In the genomic region with DNA sequence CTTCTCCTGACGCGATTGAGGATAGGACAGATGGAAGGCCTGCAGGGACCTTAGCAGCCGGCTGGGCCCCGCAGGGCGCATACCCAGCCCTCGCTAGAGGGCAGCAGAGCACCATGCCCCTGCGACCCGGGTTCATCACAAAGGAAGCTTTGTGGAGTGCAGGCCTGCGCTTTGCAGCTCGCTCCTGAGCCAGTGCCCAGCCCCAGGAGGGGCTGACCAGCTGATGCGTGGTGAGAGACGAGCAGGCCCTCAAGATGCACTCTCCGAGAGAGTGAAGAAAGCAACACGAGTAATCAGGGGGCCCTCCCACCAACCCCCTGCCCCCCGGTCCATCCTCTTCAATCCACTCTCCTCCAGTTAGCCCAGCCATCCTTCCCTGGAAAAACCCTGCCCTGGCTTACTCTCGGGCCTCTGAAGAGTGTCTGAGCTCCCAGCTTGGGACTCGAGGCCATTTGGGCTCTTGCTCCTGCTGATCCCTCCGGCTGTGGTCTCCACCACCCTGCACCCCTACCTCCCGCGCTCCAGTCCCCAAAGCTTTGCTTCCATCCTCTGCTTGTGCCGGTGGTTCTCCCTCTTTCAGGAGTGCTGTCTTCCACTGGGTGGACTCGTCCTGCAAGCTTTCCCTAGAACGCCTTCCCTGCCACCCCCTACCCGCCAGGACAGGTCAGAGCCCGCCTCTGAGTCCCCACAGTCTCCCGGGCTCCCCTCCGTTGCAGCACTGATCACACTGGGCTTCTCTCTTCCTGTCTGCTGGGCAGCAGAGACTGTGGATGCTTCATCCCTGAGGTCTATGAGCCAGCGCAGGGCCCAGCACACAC, we compare ENCODE assay signal across 8 cellular contexts. TPM values are rescaled to one million over a fixed set of nuclear protein-coding genes. Genes with fewer than 3 reads are reported as not detected.
A peak's percentile ranks its signal among the peaks of the same experiment; 100 is the strongest.
DNase-seq lines count a peak whose midpoint lies in the region; ATAC-seq, FAIRE-seq and TF ChIP-seq lines count a peak whose summit lies in the region.

No MANE protein-coding gene starts in this region.

- H3K9me3 Mint-ChIP-seq in activated T-helper 1 cell treated with anti-CD3 and anti-CD28 coated beads, Interleukin-12 subunit alpha, Interleukin-12 subunit beta, Interleukin-2, Interleukin-4 antibody, amounts not matched to agents 30 ng/mL and 10 ng/mL and 1 ng/mL, durations not matched to agents 14 hours and 24 hours and 36 hours = no peaks in the 10 kb centered on the region

- intact Hi-C loops in activated T-helper 1 cell treated with anti-CD3 and anti-CD28 coated beads, Interleukin-12 subunit alpha, Interleukin-12 subunit beta, Interleukin-2, Interleukin-4 antibody, amounts not matched to agents 30 ng/mL and 10 ng/mL and 1 ng/mL, durations not matched to agents 14 hours and 24 hours and 36 hours (cut with micrococcal nuclease) = loop anchor here (1.0 kb wide), 4 partner anchors 47 to 197 kb away; partner anchors contain the start of gene COL27A1
- intact Hi-C loops in thyroid gland (cut with DNase I) = loop anchor here (2.0 to 5.0 kb wide), 2 partner anchors 44 to 183 kb away; no protein-coding TSS in a partner anchor

- no peak overlapping the region for H3K4me3 ChIP-seq in OCI-LY3 (ENCODE audit: low read length)
- no peak overlapping the region for H3K4me3 ChIP-seq in thyroid gland (replicated peaks in 1 of 3)

- no peak overlapping the region for H3K4me3 Mint-ChIP-seq in activated T-helper 1 cell treated with anti-CD3 and anti-CD28 coated beads, Interleukin-12 subunit alpha, Interleukin-12 subunit beta, Interleukin-2, Interleukin-4 antibody, amounts not matched to agents 30 ng/mL and 10 ng/mL and 1 ng/mL, durations not matched to agents 14 hours and 24 hours and 36 hours

- 44 to 57% methylated on average over 25 to 27 of the region's 28 CpGs for WGBS in thyroid gland, 2 donors

- DNase-seq in HT1080 (ENCODE audit: low read depth) (peak; percentile 80), frontal cortex (ENCODE audit: low spot score in 2 of 2) (peak; percentile 70 to 74), non-pigmented ciliary epithelial cell (ENCODE audit: low read depth) (peak; percentile 36), thyroid gland (peak; percentile 83 to 87)
- peak; percentile 42 for DNase-seq in activated T-helper 1 cell treated with anti-CD3 and anti-CD28 coated beads, Interleukin-12 subunit alpha, Interleukin-12 subunit beta, Interleukin-2, Interleukin-4 antibody, amounts not matched to agents 30 ng/mL and 10 ng/mL and 1 ng/mL, durations not matched to agents 14 hours and 24 hours and 36 hours (ENCODE audit: low spot score)

- H3K27me3 ChIP-seq in OCI-LY3 (ENCODE audit: low read depth, low read length) (peaks cover 34% of the 10 kb centered on the region), thyroid gland (no peaks in the 10 kb centered on the region)

- H3K27ac ChIP-seq in OCI-LY3 (ENCODE audit: low read length) (no peak overlapping the region), thyroid gland (no peak overlapping the region)

- ATAC-seq in GM21367 (IDR thresholded peaks at IDR 0.05; ENCODE audit: unreplicated experiment) = no peak

- H3K4me1 ChIP-seq in OCI-LY3 (ENCODE audit: low read length) = 0 out of 2 replicates have a peak, but pooled peaks cover 3% of the 10 kb centered on the region
- peaks cover 8 to 15% of the 10 kb centered on the region in 2 donors for H3K4me1 ChIP-seq in thyroid gland

- H3K9me3 ChIP-seq in OCI-LY3 (ENCODE audit: insufficient read depth, low read length) (no peaks in the 10 kb centered on the region), thyroid gland (no peaks in the 10 kb centered on the region)

- no peaks in the 10 kb centered on the region for H3K79me2 ChIP-seq in OCI-LY3 (ENCODE audit: low read length)

- peak overlapping the region; percentile 87; the same call in 1 of the 2 replicates for H2AFZ ChIP-seq in OCI-LY3 (ENCODE audit: low read depth, low read length)

- no peak overlapping the region for H3K27ac Mint-ChIP-seq in activated T-helper 1 cell treated with anti-CD3 and anti-CD28 coated beads, Interleukin-12 subunit alpha, Interleukin-12 subunit beta, Interleukin-2, Interleukin-4 antibody, amounts not matched to agents 30 ng/mL and 10 ng/mL and 1 ng/mL, durations not matched to agents 14 hours and 24 hours and 36 hours

- H3K36me3 ChIP-seq in OCI-LY3 (replicated peaks; ENCODE audit: low read depth, low read length) (no peaks in the 10 kb centered on the region), thyroid gland (no peaks in the 10 kb centered on the region)

- no peak overlapping the region for H3K9ac ChIP-seq in OCI-LY3 (ENCODE audit: low read length)

- no peak for TF ChIP-seq POLR2A in thyroid gland (IDR thresholded peaks at IDR 0.05)

- H3K4me1 Mint-ChIP-seq in activated T-helper 1 cell treated with anti-CD3 and anti-CD28 coated beads, Interleukin-12 subunit alpha, Interleukin-12 subunit beta, Interleukin-2, Interleukin-4 antibody, amounts not matched to agents 30 ng/mL and 10 ng/mL and 1 ng/mL, durations not matched to agents 14 hours and 24 hours and 36 hours (ENCODE audit: low read depth) = no peaks in the 10 kb centered on the region

- no peaks in the 10 kb centered on the region for H4K20me1 ChIP-seq in OCI-LY3 (ENCODE audit: insufficient read depth, low read length)

- no peak for FAIRE-seq in frontal cortex (lab: Jason Lieb, UNC)

- no peaks in the 10 kb centered on the region for H3K36me3 Mint-ChIP-seq in activated T-helper 1 cell treated with anti-CD3 and anti-CD28 coated beads, Interleukin-12 subunit alpha, Interleukin-12 subunit beta, Interleukin-2, Interleukin-4 antibody, amounts not matched to agents 30 ng/mL and 10 ng/mL and 1 ng/mL, durations not matched to agents 14 hours and 24 hours and 36 hours (ENCODE audit: low read depth)

- TF ChIP-seq CTCF in GM12872 (IDR thresholded peaks at IDR 0.05; ENCODE audit: insufficient read depth, low read depth, low read length) = peak; percentile 97
- peak; percentile 81 for TF ChIP-seq CTCF in OCI-LY3 (IDR thresholded peaks at IDR 0.05; ENCODE audit: low read depth, low read length)
- peak; percentile 88 to 98 (median 96) for TF ChIP-seq CTCF in thyroid gland (IDR thresholded peaks at IDR 0.05)

- peak overlapping the region; percentile 30; the same call in 1 of the 2 replicates for H3K4me2 ChIP-seq in OCI-LY3 (ENCODE audit: low read length)

- peaks cover 28% of the 10 kb centered on the region for H3K27me3 Mint-ChIP-seq in activated T-helper 1 cell treated with anti-CD3 and anti-CD28 coated beads, Interleukin-12 subunit alpha, Interleukin-12 subunit beta, Interleukin-2, Interleukin-4 antibody, amounts not matched to agents 30 ng/mL and 10 ng/mL and 1 ng/mL, durations not matched to agents 14 hours and 24 hours and 36 hours (ENCODE audit: insufficient read depth)

RNA-seq across cellular contexts. Expression of gene KIF12, which starts 9.1 kb away (rescaled TPM):
- not detected in 2 replicates for total RNA-seq in HT1080 (2014; rRNA removed; shearing (Covaris generic))
- polyA plus RNA-seq in HT1080 (2015; cell fraction: cytosol; rRNA removed) = 0.08 and 0.10 TPM in 2 replicates
- polyA plus RNA-seq in HT1080 (2015; cell fraction: nucleus; rRNA removed) = 0.19 and 0.22 TPM in 2 replicates
- not detected in 2 replicates for total RNA-seq in activated T-helper 1 cell treated with anti-CD3 and anti-CD28 coated beads, Interleukin-12 subunit alpha, Interleukin-12 subunit beta, Interleukin-2, Interleukin-4 antibody, amounts not matched to agents 30 ng/mL and 10 ng/mL and 1 ng/mL, durations not matched to agents 14 hours and 24 hours and 36 hours
- total RNA-seq in frontal cortex (0.82 TPM), thyroid gland (10 to 100 TPM; 13.4 to 56.0 (median 31.7) TPM)

RNA-seq across cellular contexts. Expression of gene AMBP, which starts 30.1 kb away (rescaled TPM):
- total RNA-seq in HT1080 (2014; rRNA removed; shearing (Covaris generic)) = 0.30 and 0.47 TPM in 2 replicates
- 0.16 TPM in 1 of 2 replicates, not detected in the other for polyA plus RNA-seq in HT1080 (2015; cell fraction: cytosol; rRNA removed)
- 0.25 TPM in 1 of 2 replicates, not detected in the other for polyA plus RNA-seq in HT1080 (2015; cell fraction: nucleus; rRNA removed)
- not detected in 2 replicates for total RNA-seq in activated T-helper 1 cell treated with anti-CD3 and anti-CD28 coated beads, Interleukin-12 subunit alpha, Interleukin-12 subunit beta, Interleukin-2, Interleukin-4 antibody, amounts not matched to agents 30 ng/mL and 10 ng/mL and 1 ng/mL, durations not matched to agents 14 hours and 24 hours and 36 hours
- 0.82 TPM for total RNA-seq in frontal cortex
- total RNA-seq in thyroid gland = 1 to 10 TPM in 2 of 4 donors, under 1 TPM in 1, not detected in 1; 0.83 to 4.2 (median 2.1) TPM

RNA-seq across cellular contexts. Expression of gene COL27A1, which starts 47.1 kb away (rescaled TPM):
- total RNA-seq in HT1080 (2014; rRNA removed; shearing (Covaris generic)) = 19.1 and 21.1 TPM in 2 replicates
- polyA plus RNA-seq in HT1080 (2015; cell fraction: cytosol; rRNA removed) = 7.8 and 8.5 TPM in 2 replicates
- polyA plus RNA-seq in HT1080 (2015; cell fraction: nucleus; rRNA removed) = 152 and 154 TPM in 2 replicates
- 6.1 and 7.4 TPM in 2 replicates for total RNA-seq in activated T-helper 1 cell treated with anti-CD3 and anti-CD28 coated beads, Interleukin-12 subunit alpha, Interleukin-12 subunit beta, Interleukin-2, Interleukin-4 antibody, amounts not matched to agents 30 ng/mL and 10 ng/mL and 1 ng/mL, durations not matched to agents 14 hours and 24 hours and 36 hours
- total RNA-seq in frontal cortex = 0.41 TPM
- 10 to 100 TPM in 2 of 4 donors, 1 to 10 TPM in 2; 6.7 to 32.5 (median 10.6) TPM for total RNA-seq in thyroid gland
